ENCODE assay signal across 19 cellular contexts in genomic region chr17:82779541-82779940, GRCh38. TPM values are rescaled to one million over a fixed set of nuclear protein-coding genes. Genes with fewer than 3 reads are reported as not detected.
DNase-seq lines count a peak whose midpoint lies in the region; ATAC-seq lines count a peak whose summit lies in the region.
"Had no signal": no experiment of that assay in that cellular context is flagged by ENCODE, and none has a peak within 500 bp of the region (broad histone marks: within the 10 kb centered on the region; RNA-seq: fewer than 3 reads in every experiment).

No MANE protein-coding gene starts in this region.

- H2BK5ac ChIP-seq in mesenchymal stem cell (ENCODE audit: low read depth, low read length, poor library complexity, severe bottlenecking): no peak overlapping the region

- peaks cover 63% of the 10 kb centered on the region for H3K36me3 ChIP-seq in NT2/D1 (ENCODE audit: insufficient read depth, insufficient read length, low read length)
- peaks cover 30 to 31% of the 10 kb centered on the region in 2 experiments for H3K36me3 ChIP-seq in mesenchymal stem cell (ENCODE audit: control insufficient read depth in 1 of 2, insufficient read depth in 2 of 2, low read depth in 1 of 2, low read length in 2 of 2)

- H3K27me3 ChIP-seq in NT2/D1 (ENCODE audit: insufficient read depth, insufficient read length) (no peaks in the 10 kb centered on the region), mesenchymal stem cell (ENCODE audit: control insufficient read depth in 1 of 2, insufficient read depth in 1 of 2, low read length in 2 of 2) (no peaks in the 10 kb centered on the region)

- no peak overlapping the region for H3K4ac ChIP-seq in mesenchymal stem cell (ENCODE audit: low read depth in 1 of 2, low read length in 2 of 2)

- H2BK120ac ChIP-seq in mesenchymal stem cell (ENCODE audit: low read depth, low read length): no peak overlapping the region

- 99% methylated on average over 23 of the region's 23 CpGs for WGBS in mesenchymal stem cell

- H3K4me3 ChIP-seq in NT2/D1 (ENCODE audit: insufficient read length, low read depth) (no peak overlapping the region), mesenchymal stem cell (ENCODE audit: insufficient read depth in 1 of 2, low read depth in 1 of 2, low read length in 2 of 2) (no peak overlapping the region)
- H3K4me3 ChIP-seq: A549, GM23248 had no signal

- H3K79me1 ChIP-seq in mesenchymal stem cell (replicated peaks; ENCODE audit: low read length, poor library complexity, severe bottlenecking): peaks cover 23% of the 10 kb centered on the region

- H2BK12ac ChIP-seq in mesenchymal stem cell (ENCODE audit: low read length in 2 of 2): no peak overlapping the region

- no peak overlapping the region for H2AK5ac ChIP-seq in mesenchymal stem cell (ENCODE audit: low read length, severe bottlenecking)

- no peak overlapping the region for H3K27ac ChIP-seq in mesenchymal stem cell (ENCODE audit: low read length, poor library complexity, severe bottlenecking)
- H3K27ac ChIP-seq: A549, GM23248 had no signal

- peak overlapping the region; percentile 31 for H4K91ac ChIP-seq in mesenchymal stem cell (ENCODE audit: low read length)

- intact Hi-C loops in Right ventricle myocardium superior (cut with DNase I) (loop anchor here (10.0 kb wide), 1 partner anchor 425 kb away; the partner anchor contains the start of gene TEX19), left cardiac atrium (cut with DNase I) (loop anchor here (5.0 to 10.0 kb wide), 2 partner anchors 112 to 425 kb away; partner anchors contain the start of gene TEX19 (in 1 of the 2))

- peak overlapping the region in 1 of 2 experiments; percentile 15 for H3K23ac ChIP-seq in mesenchymal stem cell (ENCODE audit: low read length in 2 of 2)

- ATAC-seq in Right ventricle myocardium superior (ENCODE audit: poor library complexity) (no peak), left cardiac atrium (no peak)
- ATAC-seq: A549 had no signal

- no peak overlapping the region for H2BK15ac ChIP-seq in mesenchymal stem cell (ENCODE audit: low read depth, poor library complexity, severe bottlenecking)

- no peak overlapping the region for H4K8ac ChIP-seq in mesenchymal stem cell (ENCODE audit: low read length)

- H3K14ac ChIP-seq in mesenchymal stem cell (ENCODE audit: low read length in 2 of 2): no peak overlapping the region

- no peak overlapping the region for H2AFZ ChIP-seq in mesenchymal stem cell (ENCODE audit: low read depth, low read length)
- H2AFZ ChIP-seq: GM23248 had no signal

- H3K9me3 ChIP-seq in NT2/D1 (ENCODE audit: insufficient read depth, low read length) (no peaks in the 10 kb centered on the region; the same call in 1 of the 2 replicates), mesenchymal stem cell (ENCODE audit: control insufficient read depth, low read length) (no peaks in the 10 kb centered on the region)
- H3K9me3 ChIP-seq: A549 had no signal

- H3K4me1 ChIP-seq in NT2/D1 (ENCODE audit: insufficient read depth, insufficient read length) (peaks cover 18% of the 10 kb centered on the region), mesenchymal stem cell (ENCODE audit: control insufficient read depth, insufficient read depth, low read depth, low read length) (peaks cover 17% of the 10 kb centered on the region)
- H3K4me1 ChIP-seq: A549 had no signal

- H3K9ac ChIP-seq in NT2/D1 (ENCODE audit: insufficient read length, low read depth) (peak overlapping the region; percentile 50), mesenchymal stem cell (ENCODE audit: low read length) (no peak overlapping the region)
- H3K9ac ChIP-seq: GM23248 had no signal

- H3K18ac ChIP-seq in mesenchymal stem cell (ENCODE audit: low read depth in 1 of 2, low read length in 2 of 2): no peak overlapping the region

- no peak overlapping the region for H3K4me2 ChIP-seq in mesenchymal stem cell (ENCODE audit: low read length, poor library complexity, severe bottlenecking)
- H3K4me2 ChIP-seq: A549 had no signal

- DNase-seq in Right ventricle myocardium superior: peak; percentile 38
- no peak for DNase-seq in left cardiac atrium
- DNase-seq in NT2/D1 (ENCODE audit: low read depth, low spot score): no peak
- DNase-seq in mesenchymal stem cell: no peak
- no peak for DNase-seq in stimulated activated CD8-positive, alpha-beta memory T cell treated with anti-CD3 and anti-CD28 coated beads, Interleukin-4, amount 100 ng/mL, for 48 hours
- DNase-seq in AML-193 (lab: John Stamatoyannopoulos, UW): no peak
- DNase-seq in NCI-H1436 (lab: John Stamatoyannopoulos, UW): no peak
- DNase-seq: 8988T; ACHN; Calu3; CD4-positive, alpha-beta T cell; COR-L47; DMS153; DND-41; GM23248; H7; HCEC 1CT had no signal

RNA-seq across cellular contexts. Expression of gene TBCD, which starts 27.7 kb away (rescaled TPM):
- 45.1 TPM for total RNA-seq in Right ventricle myocardium superior
- total RNA-seq in left cardiac atrium: 10 to 100 TPM; 37.0 to 59.8 TPM
- polyA plus RNA-seq in mesenchymal stem cell (2013, experiment 1 of 2): 21.3 TPM
- 19.9 TPM for polyA plus RNA-seq in mesenchymal stem cell (2013, experiment 2 of 2)

RNA-seq across cellular contexts. Expression of gene FN3K, which starts 44.1 kb away (rescaled TPM):
- total RNA-seq in Right ventricle myocardium superior (80.2 TPM), left cardiac atrium (10 to 100 TPM; 49.9 to 62.9 TPM)
- 5.0 TPM for polyA plus RNA-seq in mesenchymal stem cell (2013, experiment 1 of 2)
- 5.7 TPM for polyA plus RNA-seq in mesenchymal stem cell (2013, experiment 2 of 2)
- polyA plus RNA-seq: CD14-positive monocyte had no signal
